Comparison of ENCODE assay signal across 22 cellular contexts in the genomic region with DNA sequence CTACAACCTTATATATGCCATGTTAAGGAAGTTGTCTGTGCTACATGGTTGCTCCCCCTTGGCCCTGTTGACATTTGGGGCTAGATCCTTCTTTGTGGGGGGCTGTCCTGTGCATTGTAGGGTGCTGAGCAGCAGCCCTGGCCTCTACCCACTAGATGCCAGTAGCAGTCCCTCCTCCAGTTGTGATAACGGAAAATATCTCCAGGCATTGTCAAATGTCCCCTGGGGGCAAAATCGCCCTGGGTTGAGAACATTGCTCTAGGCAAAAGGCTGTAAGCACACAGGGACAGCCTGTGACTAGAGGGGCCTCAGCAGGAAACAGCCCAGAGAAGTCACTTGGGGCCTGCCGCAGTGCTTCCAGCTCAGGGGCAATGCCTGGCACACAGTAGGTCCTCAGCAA.
DNase-seq lines count a peak whose midpoint lies in the region; ATAC-seq and TF ChIP-seq lines count a peak whose summit lies in the region.
"Had no signal": no experiment of that assay in that cellular context is flagged by ENCODE, and none has a peak within 500 bp of the region (broad histone marks: within the 10 kb centered on the region; RNA-seq: fewer than 3 reads in every experiment).

No MANE protein-coding gene starts in this region.

- TF ChIP-seq CTCF in natural killer cell (IDR thresholded peaks at IDR 0.05) = no peak

- no peaks in the 10 kb centered on the region for H3K9me3 ChIP-seq in CD8-positive, alpha-beta memory T cell (ENCODE audit: low read length)
- H3K9me3 ChIP-seq in SJCRH30 (replicated peaks) = no peaks in the 10 kb centered on the region
- H3K9me3 ChIP-seq: HAP-1, vagina had no signal

- no peak overlapping the region for H3K4me3 Mint-ChIP-seq in T-helper 2 cell treated with Interferon-gamma antibody and Interleukin-4, amounts not matched to agents 5 μg/mL and 100 μg/mL, for 36 hours
- peak overlapping the region in 6 of 7 donors; percentile 30 to 82 (median 46) for H3K4me3 Mint-ChIP-seq in CD8-positive, alpha-beta memory T cell
- H3K4me3 Mint-ChIP-seq in activated T-helper 17 cell treated with anti-CD3 and anti-CD28 coated beads, Interleukin-2, amount 50 U/mL, for 72 hours = peak overlapping the region; percentile 94
- no peak overlapping the region for H3K4me3 Mint-ChIP-seq in natural killer cell
- H3K4me3 Mint-ChIP-seq: activated T-cell treated with anti-CD3 and anti-CD28 coated beads, Interleukin-2, amount 50 U/mL, for 4 hours had no signal

- H3K36me3 ChIP-seq in CD8-positive, alpha-beta memory T cell (ENCODE audit: insufficient read depth, low read length) = no peaks in the 10 kb centered on the region
- no peaks in the 10 kb centered on the region for H3K36me3 ChIP-seq in SJCRH30
- H3K36me3 ChIP-seq: HAP-1, vagina had no signal

- POLR2A ChIA-PET in CD8-positive, alpha-beta memory T cell (lab: Charles Lee) = no interaction called here

- H3K9me3 Mint-ChIP-seq in T-helper 2 cell treated with Interferon-gamma antibody and Interleukin-4, amounts not matched to agents 5 μg/mL and 100 μg/mL, for 36 hours = peaks cover 13% of the 10 kb centered on the region
- H3K9me3 Mint-ChIP-seq in CD8-positive, alpha-beta memory T cell = peaks cover 0 to 3% (median 0%) of the 10 kb centered on the region in 5 donors
- H3K9me3 Mint-ChIP-seq in activated T-helper 17 cell treated with anti-CD3 and anti-CD28 coated beads, Interleukin-2, amount 50 U/mL, for 72 hours = no peaks in the 10 kb centered on the region
- H3K9me3 Mint-ChIP-seq in natural killer cell = no peaks in the 10 kb centered on the region

- ATAC-seq in activated T-helper 17 cell treated with anti-CD3 and anti-CD28 coated beads, Interleukin-2, amount 50 U/mL, for 72 hours (replicated peaks) = no peak
- ATAC-seq in natural killer cell = no peak
- ATAC-seq: activated T-cell treated with anti-CD3 and anti-CD28 coated beads, Interleukin-2, amount 50 U/mL, for 4 hours; left ventricle myocardium superior had no signal

- DNase-seq in T-helper 2 cell treated with Interferon-gamma antibody and Interleukin-4, amounts not matched to agents 5 μg/mL and 100 μg/mL, for 36 hours (ENCODE audit: low spot score) = no peak
- DNase-seq in T-helper 2 cell = no peak
- peak in 1 of 5 donors; percentile 46 for DNase-seq in CD8-positive, alpha-beta memory T cell
- no peak for DNase-seq in natural killer cell
- DNase-seq in stimulated activated CD4-positive, alpha-beta T cell treated with anti-CD3 and anti-CD28 coated beads, Interleukin-4, amount 100 ng/mL, for 1 hour = no peak
- no peak for DNase-seq in SJCRH30
- no peak for DNase-seq in NCI-H524 (lab: John Stamatoyannopoulos, UW)
- DNase-seq: 8988T; activated CD4-positive, CD25-positive, alpha-beta regulatory T cell treated with anti-CD3 and anti-CD28 coated beads, Interleukin-2, amount 50 U/mL, for 72 hours; activated T-cell treated with anti-CD3 and anti-CD28 coated beads, Interleukin-2, amount 50 U/mL, for 4 hours; amniotic stem cell; EL; KG1; left ventricle myocardium superior; NCI-H2029; NCI-H446 treated with DMSO at 0.1 percent for 48 hours; NK-92 treated with Interleukin-12 subunit alpha and Interleukin-12 subunit beta, amount 100 ng/mL, for 24 hours; stimulated activated CD4-positive, alpha-beta T cell treated with anti-CD3 and anti-CD28 coated beads, Interleukin-4, amount 100 ng/mL, for 4 hours had no signal

- peaks cover 18% of the 10 kb centered on the region for H3K36me3 Mint-ChIP-seq in T-helper 2 cell treated with Interferon-gamma antibody and Interleukin-4, amounts not matched to agents 5 μg/mL and 100 μg/mL, for 36 hours (ENCODE audit: low read depth)
- peaks cover 0 to 7% (median 0%) of the 10 kb centered on the region in 3 donors for H3K36me3 Mint-ChIP-seq in CD8-positive, alpha-beta memory T cell
- H3K36me3 Mint-ChIP-seq in activated T-helper 17 cell treated with anti-CD3 and anti-CD28 coated beads, Interleukin-2, amount 50 U/mL, for 72 hours (ENCODE audit: low read depth) = peaks cover 20% of the 10 kb centered on the region
- H3K36me3 Mint-ChIP-seq in natural killer cell = peaks cover 8% of the 10 kb centered on the region

- peak overlapping the region; percentile 3 for H3K27ac Mint-ChIP-seq in T-helper 2 cell treated with Interferon-gamma antibody and Interleukin-4, amounts not matched to agents 5 μg/mL and 100 μg/mL, for 36 hours
- H3K27ac Mint-ChIP-seq in CD8-positive, alpha-beta memory T cell = peak overlapping the region; percentile 87 to 99 (median 94)
- H3K27ac Mint-ChIP-seq in activated T-helper 17 cell treated with anti-CD3 and anti-CD28 coated beads, Interleukin-2, amount 50 U/mL, for 72 hours = peak overlapping the region; percentile 96
- peak overlapping the region; percentile 38 to 87 for H3K27ac Mint-ChIP-seq in natural killer cell

- no peak overlapping the region for H3K4me3 ChIP-seq in CD8-positive, alpha-beta memory T cell (ENCODE audit: low read length)
- H3K4me3 ChIP-seq in SJCRH30 = no peak overlapping the region
- H3K4me3 ChIP-seq: HAP-1, smooth muscle cell, vagina had no signal

- no peaks in the 10 kb centered on the region for H3K27me3 ChIP-seq in CD8-positive, alpha-beta memory T cell (ENCODE audit: insufficient read depth, low read length, poor library complexity, severe bottlenecking)
- H3K27me3 ChIP-seq in SJCRH30 = no peaks in the 10 kb centered on the region
- H3K27me3 ChIP-seq: vagina had no signal

- H3K27me3 Mint-ChIP-seq in T-helper 2 cell treated with Interferon-gamma antibody and Interleukin-4, amounts not matched to agents 5 μg/mL and 100 μg/mL, for 36 hours (ENCODE audit: low read depth) = no peaks in the 10 kb centered on the region
- H3K27me3 Mint-ChIP-seq in CD8-positive, alpha-beta memory T cell = no peaks in the 10 kb centered on the region
- no peaks in the 10 kb centered on the region for H3K27me3 Mint-ChIP-seq in activated T-helper 17 cell treated with anti-CD3 and anti-CD28 coated beads, Interleukin-2, amount 50 U/mL, for 72 hours
- peaks cover 0 to 3% of the 10 kb centered on the region in 2 donors for H3K27me3 Mint-ChIP-seq in natural killer cell (ENCODE audit: low read depth in 2 of 2)

- peaks cover 86% of the 10 kb centered on the region for H3K4me1 Mint-ChIP-seq in T-helper 2 cell treated with Interferon-gamma antibody and Interleukin-4, amounts not matched to agents 5 μg/mL and 100 μg/mL, for 36 hours (ENCODE audit: low read depth)
- peaks cover 95 to 97% (median 97%) of the 10 kb centered on the region in 3 donors for H3K4me1 Mint-ChIP-seq in CD8-positive, alpha-beta memory T cell
- peaks cover 57% of the 10 kb centered on the region for H3K4me1 Mint-ChIP-seq in activated T-helper 17 cell treated with anti-CD3 and anti-CD28 coated beads, Interleukin-2, amount 50 U/mL, for 72 hours
- peaks cover 45 to 52% of the 10 kb centered on the region in 2 donors for H3K4me1 Mint-ChIP-seq in natural killer cell

- no peak overlapping the region for H3K27ac ChIP-seq in CD8-positive, alpha-beta memory T cell (ENCODE audit: low read depth, low read length)
- H3K27ac ChIP-seq in SJCRH30 = no peak overlapping the region
- H3K27ac ChIP-seq: vagina had no signal

- intact Hi-C loops in natural killer cell (cut with micrococcal nuclease) = no loop called here

- H3K4me1 ChIP-seq in CD8-positive, alpha-beta memory T cell (ENCODE audit: insufficient read depth, low read length) = peaks cover 100% of the 10 kb centered on the region
- H3K4me1 ChIP-seq in SJCRH30 = no peaks in the 10 kb centered on the region
- H3K4me1 ChIP-seq: HAP-1, vagina had no signal

- CTCF ChIA-PET in CD8-positive, alpha-beta memory T cell (lab: Charles Lee) = no interaction called here

Comparison
In these comparisons a context has a peak if more than half of its experiments do, and no peak if none do; other contexts are left out.
1. H3K27ac Mint-ChIP-seq: peak in every context shown above with its lines; median percentile 96 in activated T-helper 17 cell treated with anti-CD3 and anti-CD28 coated beads, Interleukin-2, amount 50 U/mL, for 72 hours; 94 in CD8-positive, alpha-beta memory T cell; 62 in natural killer cell; 3 in T-helper 2 cell treated with Interferon-gamma antibody and Interleukin-4, amounts not matched to agents 5 μg/mL and 100 μg/mL, for 36 hours.
2. H3K4me3 Mint-ChIP-seq: peak in CD8-positive, alpha-beta memory T cell (6 of 7) and activated T-helper 17 cell treated with anti-CD3 and anti-CD28 coated beads, Interleukin-2, amount 50 U/mL, for 72 hours (single experiment); none in T-helper 2 cell treated with Interferon-gamma antibody and Interleukin-4, amounts not matched to agents 5 μg/mL and 100 μg/mL, for 36 hours (single experiment) and natural killer cell (single experiment).